ENCODE assay signal across 2 cellular contexts in the genomic region with DNA sequence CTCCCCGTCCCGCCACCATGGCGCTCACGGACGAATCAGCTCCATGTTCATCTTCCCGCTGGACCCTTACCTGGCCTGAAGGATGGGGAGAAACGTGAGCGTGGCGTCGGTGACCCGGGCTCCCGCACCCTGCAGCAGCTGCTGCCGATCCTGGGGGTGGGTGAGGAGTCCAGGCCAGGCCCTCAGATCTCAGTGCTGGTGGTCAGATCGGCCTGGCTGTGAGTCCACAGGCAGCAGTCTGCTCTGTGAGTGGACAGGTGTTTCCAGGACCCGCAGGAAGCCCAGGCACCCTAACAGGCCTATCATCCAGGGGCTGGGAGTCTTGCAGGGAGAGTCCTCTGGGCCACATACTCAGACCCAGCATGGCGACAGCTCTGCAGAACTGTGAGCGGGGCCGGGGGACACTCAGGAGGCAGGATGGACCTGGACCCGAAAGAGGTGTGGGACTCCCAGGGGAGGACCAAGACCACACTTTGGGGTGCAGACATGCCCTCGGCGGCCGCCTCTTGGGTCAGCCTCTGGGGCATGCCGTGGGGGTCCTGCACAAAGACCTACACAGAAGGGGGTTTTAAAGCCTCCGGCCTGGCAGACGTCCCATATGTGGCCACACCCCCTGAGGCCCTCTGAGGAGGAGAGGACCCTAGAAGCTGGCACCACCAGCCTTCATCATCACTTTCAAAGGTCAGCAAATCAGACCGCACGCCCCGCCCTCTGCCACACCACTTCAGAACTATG.
TF ChIP-seq lines count a peak whose summit lies in the region.

No MANE protein-coding gene starts in this region.

TF ChIP-seq in HepG2, 621 proteins besides CTCF, POLR2A, EP300 and RAD21 (continues in another document):
- TF ChIP-seq TBP (CRISPR knock-in tag; IDR thresholded peaks at IDR 0.05): no peak
- no peak for TF ChIP-seq GLMP (CRISPR knock-in tag; IDR thresholded peaks at IDR 0.05; ENCODE audit: borderline replicate concordance)
- TF ChIP-seq ZNF574 (CRISPR knock-in tag; IDR thresholded peaks at IDR 0.05): no peak
- TF ChIP-seq ZNF747 (CRISPR knock-in tag; IDR thresholded peaks at IDR 0.05; ENCODE audit: borderline replicate concordance): no peak
- no peak for TF ChIP-seq ARNT (IDR thresholded peaks at IDR 0.05)
- no peak for TF ChIP-seq USF2 (IDR thresholded peaks at IDR 0.05; ENCODE audit: low read depth, low read length)
- no peak for TF ChIP-seq USF2 (CRISPR knock-in tag; IDR thresholded peaks at IDR 0.05; ENCODE audit: borderline replicate concordance)
- TF ChIP-seq ZBTB1 (CRISPR knock-in tag; IDR thresholded peaks at IDR 0.05; ENCODE audit: borderline replicate concordance): no peak
- TF ChIP-seq, protein P1, sequence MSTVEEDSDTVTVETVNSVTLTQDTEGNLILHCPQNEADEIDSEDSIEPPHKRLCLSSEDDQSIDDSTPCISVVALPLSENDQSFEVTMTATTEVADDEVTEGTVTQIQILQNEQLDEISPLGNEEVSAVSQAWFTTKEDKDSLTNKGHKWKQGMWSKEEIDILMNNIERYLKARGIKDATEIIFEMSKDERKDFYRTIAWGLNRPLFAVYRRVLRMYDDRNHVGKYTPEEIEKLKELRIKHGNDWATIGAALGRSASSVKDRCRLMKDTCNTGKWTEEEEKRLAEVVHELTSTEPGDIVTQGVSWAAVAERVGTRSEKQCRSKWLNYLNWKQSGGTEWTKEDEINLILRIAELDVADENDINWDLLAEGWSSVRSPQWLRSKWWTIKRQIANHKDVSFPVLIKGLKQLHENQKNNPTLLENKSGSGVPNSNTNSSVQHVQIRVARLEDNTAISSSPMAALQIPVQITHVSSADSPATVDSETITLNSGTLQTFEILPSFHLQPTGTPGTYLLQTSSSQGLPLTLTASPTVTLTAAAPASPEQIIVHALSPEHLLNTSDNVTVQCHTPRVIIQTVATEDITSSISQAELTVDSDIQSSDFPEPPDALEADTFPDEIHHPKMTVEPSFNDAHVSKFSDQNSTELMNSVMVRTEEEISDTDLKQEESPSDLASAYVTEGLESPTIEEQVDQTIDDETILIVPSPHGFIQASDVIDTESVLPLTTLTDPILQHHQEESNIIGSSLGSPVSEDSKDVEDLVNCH (CRISPR knock-in tag; IDR thresholded peaks at IDR 0.05): no peak
- TF ChIP-seq, protein P2, sequence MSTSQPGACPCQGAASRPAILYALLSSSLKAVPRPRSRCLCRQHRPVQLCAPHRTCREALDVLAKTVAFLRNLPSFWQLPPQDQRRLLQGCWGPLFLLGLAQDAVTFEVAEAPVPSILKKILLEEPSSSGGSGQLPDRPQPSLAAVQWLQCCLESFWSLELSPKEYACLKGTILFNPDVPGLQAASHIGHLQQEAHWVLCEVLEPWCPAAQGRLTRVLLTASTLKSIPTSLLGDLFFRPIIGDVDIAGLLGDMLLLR (CRISPR knock-in tag; IDR thresholded peaks at IDR 0.05): no peak
- TF ChIP-seq SETDB1 (CRISPR knock-in tag; IDR thresholded peaks at IDR 0.05; ENCODE audit: borderline replicate concordance): no peak
- TF ChIP-seq FOXP1 (IDR thresholded peaks at IDR 0.05): no peak
- no peak for TF ChIP-seq FOXP1 (CRISPR knock-in tag; IDR thresholded peaks at IDR 0.05)
- no peak for TF ChIP-seq ZNF761 (CRISPR knock-in tag; conservative IDR thresholded peaks at IDR 0.05)
- TF ChIP-seq SP2 (CRISPR knock-in tag; IDR thresholded peaks at IDR 0.05): no peak
- TF ChIP-seq ATF1 (CRISPR knock-in tag; IDR thresholded peaks at IDR 0.05): no peak
- TF ChIP-seq XRCC5 (optimal IDR thresholded peaks at IDR 0.05; ENCODE audit: low read length): no peak

TF ChIP-seq in WTC11, 78 proteins besides CTCF, POLR2A, EP300 and RAD21:
- TF ChIP-seq EMX1 (CRISPR knock-in tag; IDR thresholded peaks at IDR 0.05) (no peak), NFE2L1 (CRISPR knock-in tag; IDR thresholded peaks at IDR 0.05) (no peak), E2F5 (CRISPR knock-in tag; IDR thresholded peaks at IDR 0.05) (no peak), MYBL2 (CRISPR knock-in tag; IDR thresholded peaks at IDR 0.05) (no peak), NR2C2 (CRISPR knock-in tag; IDR thresholded peaks at IDR 0.05) (no peak), SOX15 (CRISPR knock-in tag; IDR thresholded peaks at IDR 0.05) (no peak), AFF4 (CRISPR knock-in tag; IDR thresholded peaks at IDR 0.05; ENCODE audit: borderline replicate concordance) (no peak), TCF7 (CRISPR knock-in tag; IDR thresholded peaks at IDR 0.05; ENCODE audit: low read depth) (no peak), MAX (CRISPR knock-in tag; IDR thresholded peaks at IDR 0.05) (no peak), ZNF232 (CRISPR knock-in tag; IDR thresholded peaks at IDR 0.05) (no peak), FOXK1 (CRISPR knock-in tag; IDR thresholded peaks at IDR 0.05) (no peak), TEAD1 (CRISPR knock-in tag; IDR thresholded peaks at IDR 0.05) (no peak), ZNF219 (CRISPR knock-in tag; IDR thresholded peaks at IDR 0.05; ENCODE audit: borderline replicate concordance) (no peak), MXD4 (CRISPR knock-in tag; IDR thresholded peaks at IDR 0.05; ENCODE audit: borderline replicate concordance) (no peak)
- TF ChIP-seq, protein P3, sequence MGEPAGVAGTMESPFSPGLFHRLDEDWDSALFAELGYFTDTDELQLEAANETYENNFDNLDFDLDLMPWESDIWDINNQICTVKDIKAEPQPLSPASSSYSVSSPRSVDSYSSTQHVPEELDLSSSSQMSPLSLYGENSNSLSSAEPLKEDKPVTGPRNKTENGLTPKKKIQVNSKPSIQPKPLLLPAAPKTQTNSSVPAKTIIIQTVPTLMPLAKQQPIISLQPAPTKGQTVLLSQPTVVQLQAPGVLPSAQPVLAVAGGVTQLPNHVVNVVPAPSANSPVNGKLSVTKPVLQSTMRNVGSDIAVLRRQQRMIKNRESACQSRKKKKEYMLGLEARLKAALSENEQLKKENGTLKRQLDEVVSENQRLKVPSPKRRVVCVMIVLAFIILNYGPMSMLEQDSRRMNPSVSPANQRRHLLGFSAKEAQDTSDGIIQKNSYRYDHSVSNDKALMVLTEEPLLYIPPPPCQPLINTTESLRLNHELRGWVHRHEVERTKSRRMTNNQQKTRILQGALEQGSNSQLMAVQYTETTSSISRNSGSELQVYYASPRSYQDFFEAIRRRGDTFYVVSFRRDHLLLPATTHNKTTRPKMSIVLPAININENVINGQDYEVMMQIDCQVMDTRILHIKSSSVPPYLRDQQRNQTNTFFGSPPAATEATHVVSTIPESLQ (CRISPR knock-in tag; IDR thresholded peaks at IDR 0.05): no peak
